Comparison of ENCODE assay signal across 15 cellular contexts in genomic region chr6:2794171-2794730, GRCh38. TPM values are rescaled to one million over a fixed set of nuclear protein-coding genes. Genes with fewer than 3 reads are reported as not detected.
DNase-seq lines count a peak whose midpoint lies in the region; ATAC-seq and TF ChIP-seq lines count a peak whose summit lies in the region.
"Had no signal": no experiment of that assay in that cellular context is flagged by ENCODE, and none has a peak within 500 bp of the region (broad histone marks: within the 10 kb centered on the region; RNA-seq: fewer than 3 reads in every experiment).

No MANE protein-coding gene starts in this region.

- DNase-seq in activated T-cell treated with anti-CD3 and anti-CD28 coated beads, Interleukin-2, amount 50 U/mL, for 72 hours, result no peak
- no peak for DNase-seq in activated T-cell treated with anti-CD3 and anti-CD28 coated beads, Interleukin-2, amount 50 U/mL, for 48 hours
- DNase-seq in RWPE1 (ENCODE audit: low spot score) (peak; percentile 22), esophagus muscularis mucosa (ENCODE audit: extremely low spot score) (peak; percentile 17), lower leg skin (ENCODE audit: low spot score in 2 of 2) (no peak), AG20443 (ENCODE audit: low spot score) (no peak)
- DNase-seq: activated naive CD4-positive, alpha-beta T cell treated with anti-CD3 and anti-CD28 coated beads, Interleukin-2, amount 50 U/mL, for 16 hours; NCI-H1105 treated with DMSO at 0.1 percent for 48 hours; NCI-H446 treated with DMSO at 0.1 percent for 48 hours; uterus had no signal

- H3K4me1 Mint-ChIP-seq in activated T-cell treated with anti-CD3 and anti-CD28 coated beads, Interleukin-2, amount 50 U/mL, for 72 hours (ENCODE audit: low read depth), result peaks cover 74% of the 10 kb centered on the region
- peaks cover 75% of the 10 kb centered on the region for H3K4me1 Mint-ChIP-seq in stimulated activated naive CD8-positive, alpha-beta T cell treated with anti-CD3 and anti-CD28 coated beads, Interleukin-15, Interleukin-2, amounts not matched to agents 100 ng/mL and 50 ng/mL, for 24 hours (ENCODE audit: low read depth)

- H3K27me3 ChIP-seq in esophagus muscularis mucosa, result no peaks in the 10 kb centered on the region
- H3K27me3 ChIP-seq: SJSA1, uterus had no signal

- no peaks in the 10 kb centered on the region for H3K9me3 ChIP-seq in esophagus muscularis mucosa
- H3K9me3 ChIP-seq: SJSA1, uterus had no signal

- CTCF ChIA-PET in RWPE1 (lab: Yijun Ruan, JAX), result no interaction called here

- no peak for TF ChIP-seq EP300 in esophagus muscularis mucosa (IDR thresholded peaks at IDR 0.05)

- H3K27me3 Mint-ChIP-seq in activated T-cell treated with anti-CD3 and anti-CD28 coated beads, Interleukin-2, amount 50 U/mL, for 72 hours (ENCODE audit: low read depth), result no peaks in the 10 kb centered on the region
- no peaks in the 10 kb centered on the region for H3K27me3 Mint-ChIP-seq in stimulated activated naive CD8-positive, alpha-beta T cell treated with anti-CD3 and anti-CD28 coated beads, Interleukin-15, Interleukin-2, amounts not matched to agents 100 ng/mL and 50 ng/mL, for 24 hours

- H3K4me3 Mint-ChIP-seq in activated T-cell treated with anti-CD3 and anti-CD28 coated beads, Interleukin-2, amount 50 U/mL, for 72 hours, result peak overlapping the region in 1 of 2 donors; percentile 79
- no peak overlapping the region for H3K4me3 Mint-ChIP-seq in stimulated activated naive CD8-positive, alpha-beta T cell treated with anti-CD3 and anti-CD28 coated beads, Interleukin-15, Interleukin-2, amounts not matched to agents 100 ng/mL and 50 ng/mL, for 24 hours

- intact Hi-C loops in esophagus muscularis mucosa (cut with DNase I), result loop anchor here (5.0 kb wide), 1 partner anchor 138 kb away; no protein-coding TSS in a partner anchor
- intact Hi-C loops in lower leg skin (cut with DNase I; ENCODE audit: low total_unique reads), result loop anchor here (5.0 kb wide), 1 partner anchor 48 kb away; the partner anchor contains the start of gene SERPINB1

- no peak overlapping the region for H3K4me3 ChIP-seq in esophagus muscularis mucosa
- H3K4me3 ChIP-seq in lower leg skin (ENCODE audit: low read depth, poor library complexity, severe bottlenecking), result no peak overlapping the region
- H3K4me3 ChIP-seq: coronary artery, SJSA1, skin epidermis, uterus had no signal

- H3K36me3 ChIP-seq in esophagus muscularis mucosa, result peaks cover 0 to 4% (median 0%) of the 10 kb centered on the region in 4 donors
- H3K36me3 ChIP-seq: uterus had no signal

- POLR2A ChIA-PET in RWPE1 (lab: Yijun Ruan, JAX; ENCODE audit: low non-redundant PET), result interaction anchor here (0.7 kb wide), 1 partner anchor 51 kb away, joined by 5 read pairs; no protein-coding TSS in a partner anchor

- no peak for ATAC-seq in activated T-cell treated with anti-CD3 and anti-CD28 coated beads, Interleukin-2, amount 50 U/mL, for 72 hours (replicated peaks in 1 of 2)
- ATAC-seq in GM19455 (IDR thresholded peaks at IDR 0.05; ENCODE audit: unreplicated experiment), result no peak

- peaks cover 0 to 3% of the 10 kb centered on the region in 2 donors for H3K9me3 Mint-ChIP-seq in activated T-cell treated with anti-CD3 and anti-CD28 coated beads, Interleukin-2, amount 50 U/mL, for 72 hours
- H3K9me3 Mint-ChIP-seq in stimulated activated naive CD8-positive, alpha-beta T cell treated with anti-CD3 and anti-CD28 coated beads, Interleukin-15, Interleukin-2, amounts not matched to agents 100 ng/mL and 50 ng/mL, for 24 hours, result no peaks in the 10 kb centered on the region

- H3K36me3 Mint-ChIP-seq in activated T-cell treated with anti-CD3 and anti-CD28 coated beads, Interleukin-2, amount 50 U/mL, for 72 hours (ENCODE audit: insufficient read depth in 2 of 2), result no peaks in the 10 kb centered on the region
- peaks cover 7% of the 10 kb centered on the region for H3K36me3 Mint-ChIP-seq in stimulated activated naive CD8-positive, alpha-beta T cell treated with anti-CD3 and anti-CD28 coated beads, Interleukin-15, Interleukin-2, amounts not matched to agents 100 ng/mL and 50 ng/mL, for 24 hours (ENCODE audit: low read depth)

- H3K4me1 ChIP-seq in esophagus muscularis mucosa, result peaks cover 25 to 63% (median 54%) of the 10 kb centered on the region in 4 donors
- H3K4me1 ChIP-seq: uterus had no signal

- no peak for TF ChIP-seq CTCF in RWPE1 (conservative IDR thresholded peaks at IDR 0.05; ENCODE audit: low read depth)
- no peak for TF ChIP-seq CTCF in esophagus muscularis mucosa (IDR thresholded peaks at IDR 0.05)
- no peak for TF ChIP-seq CTCF in lower leg skin (IDR thresholded peaks at IDR 0.05)

- H3K27ac ChIP-seq in RWPE1 (peak overlapping the region; percentile 78), esophagus muscularis mucosa (replicated peaks in 1 of 4) (peak overlapping the region in 1 of 4 donors; percentile 85)
- H3K27ac ChIP-seq: SJSA1, uterus had no signal

- TF ChIP-seq POLR2A in esophagus muscularis mucosa (IDR thresholded peaks at IDR 0.05; ENCODE audit: low read depth) (no peak), lower leg skin (IDR thresholded peaks at IDR 0.05) (no peak)

- 67% methylated on average over 5 of the region's 5 CpGs for WGBS in esophagus muscularis mucosa
- 37 to 68% methylated on average over 5 of the region's 5 CpGs for WGBS in lower leg skin, 2 donors

- peak overlapping the region; percentile 3 for H3K27ac Mint-ChIP-seq in activated T-cell treated with anti-CD3 and anti-CD28 coated beads, Interleukin-2, amount 50 U/mL, for 72 hours
- peak overlapping the region; percentile 84 for H3K27ac Mint-ChIP-seq in stimulated activated naive CD8-positive, alpha-beta T cell treated with anti-CD3 and anti-CD28 coated beads, Interleukin-15, Interleukin-2, amounts not matched to agents 100 ng/mL and 50 ng/mL, for 24 hours

RNA-seq across cellular contexts. Expression of gene WRNIP1, which starts 29.1 kb away (rescaled TPM):
- total RNA-seq in activated T-cell treated with anti-CD3 and anti-CD28 coated beads, Interleukin-2, amount 50 U/mL, for 72 hours, result 10 to 100 TPM; 40.9 to 47.1 TPM
- total RNA-seq in esophagus muscularis mucosa, result 10 to 100 TPM; 55.2 to 77.2 (median 63.7) TPM
- 10 to 100 TPM; 72.3 to 94.7 (median 87.0) TPM for total RNA-seq in lower leg skin

RNA-seq across cellular contexts. Expression of gene MYLK4, which starts 43.5 kb away (rescaled TPM):
- under 1 TPM; 0.37 to 0.72 TPM for total RNA-seq in activated T-cell treated with anti-CD3 and anti-CD28 coated beads, Interleukin-2, amount 50 U/mL, for 72 hours
- under 1 TPM; 0.33 to 0.45 (median 0.38) TPM for total RNA-seq in esophagus muscularis mucosa
- 1 to 10 TPM in 3 of 4 donors, under 1 TPM in 1; 0.97 to 3.8 (median 2.5) TPM for total RNA-seq in lower leg skin

RNA-seq across cellular contexts. Expression of gene SERPINB1, which starts 47.4 kb away (rescaled TPM):
- 100 to 1,000 TPM; 131 to 203 TPM for total RNA-seq in activated T-cell treated with anti-CD3 and anti-CD28 coated beads, Interleukin-2, amount 50 U/mL, for 72 hours
- total RNA-seq in esophagus muscularis mucosa (100 to 1,000 TPM in 1 of 4 donors, 10 to 100 TPM in 3; 23.3 to 123 (median 29.9) TPM), lower leg skin (10 to 100 TPM; 12.6 to 41.1 (median 17.6) TPM)

Comparison
In these comparisons a context has a peak if more than half of its experiments do, and no peak if none do; other contexts are left out.
1. DNase-seq: peak in RWPE1 (single experiment) and esophagus muscularis mucosa (single experiment); none in activated T-cell treated with anti-CD3 and anti-CD28 coated beads, Interleukin-2, amount 50 U/mL, for 72 hours (0 of 2), activated T-cell treated with anti-CD3 and anti-CD28 coated beads, Interleukin-2, amount 50 U/mL, for 48 hours (0 of 2), lower leg skin (0 of 2) and AG20443 (single experiment).